Comparison of ENCODE assay signal across 8 cellular contexts in the genomic region with DNA sequence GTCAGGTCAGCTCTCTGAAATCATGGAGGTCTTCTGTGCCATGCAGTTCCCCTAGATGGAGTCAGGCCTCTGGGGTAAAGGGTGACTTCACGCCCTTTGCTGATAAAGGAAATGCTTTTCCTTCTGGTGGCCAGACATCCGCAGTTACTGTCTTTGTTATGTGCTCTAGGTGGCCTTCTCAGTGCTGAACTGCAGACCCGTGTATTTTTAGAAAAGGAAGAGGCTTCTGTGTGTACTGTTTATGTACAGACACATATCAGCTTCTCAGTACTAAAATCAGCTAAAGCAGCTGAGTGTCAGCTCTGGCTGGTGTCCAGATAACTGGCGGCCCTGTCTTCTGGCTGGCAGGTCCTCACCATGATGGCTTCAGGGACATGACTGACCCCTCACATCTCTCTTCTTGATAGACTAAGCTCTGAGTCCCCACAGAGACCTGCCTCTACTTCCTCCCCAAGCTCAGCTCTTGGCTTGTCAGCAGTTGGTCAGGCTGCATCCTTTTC.
DNase-seq lines count a peak whose midpoint lies in the region; ATAC-seq and TF ChIP-seq lines count a peak whose summit lies in the region.

No MANE protein-coding gene starts in this region.

- H3K27ac ChIP-seq in SK-N-SH (ENCODE audit: low read depth in 2 of 2, low read length in 1 of 2): peak overlapping the region in 1 of 2 experiments; percentile 93; a peak in 2 of 4 replicates
- H3K27ac ChIP-seq in duodenal mucosa (ENCODE audit: low read depth, low read length): peak overlapping the region; percentile 7
- H3K27ac ChIP-seq in gastrocnemius medialis: peak overlapping the region in 3 of 4 donors; percentile 0 to 29 (median 14)
- H3K27ac ChIP-seq in left lung: peak overlapping the region in 1 of 2 donors; percentile 47

- no peak overlapping the region for H3K4me2 ChIP-seq in SK-N-SH

- WGBS in SK-N-SH (ENCODE audit: low lambda C conversion rate): 60% methylated on average over 4 of the region's 4 CpGs

- TF ChIP-seq POLR2A in gastrocnemius medialis (IDR thresholded peaks at IDR 0.05): no peak

- in situ Hi-C loops in gastrocnemius medialis (cut with MboI; ENCODE audit: low sequenced_read_pairs in 4 of 4): no loop called here

- ATAC-seq in SK-N-SH treated with all-trans-retinoic acid at 6 μM for 48 hours (no peak), gastrocnemius medialis (peak; percentile 23 to 64), left lung (no peak)

- no peaks in the 10 kb centered on the region for H3K36me3 ChIP-seq in SK-N-SH (replicated peaks in 1 of 2; ENCODE audit: control insufficient read depth in 1 of 2, insufficient read depth in 2 of 2, low read length in 1 of 2)
- no peaks in the 10 kb centered on the region for H3K36me3 ChIP-seq in duodenal mucosa (ENCODE audit: control insufficient read depth in 1 of 2, insufficient read depth in 2 of 2, low read length in 2 of 2)
- H3K36me3 ChIP-seq in gastrocnemius medialis: no peaks in the 10 kb centered on the region
- H3K36me3 ChIP-seq in left lung: no peaks in the 10 kb centered on the region

- TF ChIP-seq EP300 in SK-N-SH (IDR thresholded peaks at IDR 0.05; ENCODE audit: borderline replicate concordance in 1 of 2, low read depth in 1 of 2, low read length in 1 of 2): peak in 1 of 2 experiments; percentile 6; a peak in 1 of 4 replicates

- TF ChIP-seq CTCF in SK-N-SH (IDR thresholded peaks at IDR 0.05): no peak
- TF ChIP-seq CTCF in gastrocnemius medialis (IDR thresholded peaks at IDR 0.05 in 4 of 5, conservative IDR thresholded peaks at IDR 0.05 in 1 of 5): no peak
- TF ChIP-seq CTCF in left lung (IDR thresholded peaks at IDR 0.05): no peak

- no peaks in the 10 kb centered on the region for H4K20me1 ChIP-seq in SK-N-SH (ENCODE audit: insufficient read depth)

- TF ChIP-seq RAD21 in SK-N-SH (IDR thresholded peaks at IDR 0.05; ENCODE audit: low read length): peak; percentile 27; the same call in 1 of the 2 replicates

- CTCF ChIA-PET in SK-N-SH (lab: Yijun Ruan, JAX): interaction anchor here (0.6 to 3.8 kb wide), 10 partner anchors 15 to 459 kb away, joined by 3 to 25 read pairs (median 6); partner anchors contain the start of gene ARHGAP26

- no peak overlapping the region for H2AFZ ChIP-seq in SK-N-SH (ENCODE audit: low read depth)

- H3K79me2 ChIP-seq in SK-N-SH (ENCODE audit: insufficient read depth): no peaks in the 10 kb centered on the region

- H3K9me3 ChIP-seq in SK-N-SH: no peaks in the 10 kb centered on the region
- no peaks in the 10 kb centered on the region for H3K9me3 ChIP-seq in duodenal mucosa (ENCODE audit: control insufficient read depth in 1 of 2, low read length in 2 of 2)
- no peaks in the 10 kb centered on the region for H3K9me3 ChIP-seq in gastrocnemius medialis
- H3K9me3 ChIP-seq in left lung: no peaks in the 10 kb centered on the region

- H3F3A ChIP-seq in SK-N-SH (replicated peaks; ENCODE audit: insufficient read depth): peaks cover 9% of the 10 kb centered on the region

- H3K9ac ChIP-seq in SK-N-SH (no peak overlapping the region), duodenal mucosa (ENCODE audit: low read depth in 1 of 2, low read length in 2 of 2) (peak overlapping the region in 1 of 2 donors; percentile 4)

- peaks cover 9 to 49% of the 10 kb centered on the region in 2 experiments for H3K4me1 ChIP-seq in SK-N-SH (ENCODE audit: control insufficient read depth in 1 of 2, insufficient read depth in 2 of 2, low read depth in 1 of 2, low read length in 1 of 2)
- H3K4me1 ChIP-seq in duodenal mucosa (ENCODE audit: control insufficient read depth in 1 of 2, insufficient read depth in 2 of 2, low read length in 2 of 2): peaks cover 21 to 27% of the 10 kb centered on the region in 2 donors
- H3K4me1 ChIP-seq in gastrocnemius medialis: peaks cover 33 to 53% of the 10 kb centered on the region in 2 donors
- peaks cover 0 to 54% of the 10 kb centered on the region in 2 donors for H3K4me1 ChIP-seq in left lung

- POLR2A ChIA-PET in SK-N-SH (lab: Yijun Ruan, JAX): no interaction called here

- peak; percentile 45 for DNase-seq in SK-N-SH
- DNase-seq in Kasumi-1 (lab: John Stamatoyannopoulos, UW): peak; percentile 57 to 58
- no peak for DNase-seq in gastrocnemius medialis
- DNase-seq in NCI-H2227 (lab: John Stamatoyannopoulos, UW; ENCODE audit: unreplicated experiment): no peak
- DNase-seq in HCEC 1CT: no peak
- no peak for DNase-seq in left lung

- H3K27me3 ChIP-seq in SK-N-SH (ENCODE audit: insufficient read depth) (no peaks in the 10 kb centered on the region), duodenal mucosa (ENCODE audit: control insufficient read depth in 1 of 2, insufficient read depth in 2 of 2, low read length in 2 of 2) (no peaks in the 10 kb centered on the region), gastrocnemius medialis (no peaks in the 10 kb centered on the region), left lung (no peaks in the 10 kb centered on the region)

- intact Hi-C loops in gastrocnemius medialis (cut with DNase I; ENCODE audit: low total_unique reads): no loop called here
- intact Hi-C loops in left lung (cut with DNase I): no loop called here

- no peaks in the 10 kb centered on the region for H3K9me2 ChIP-seq in SK-N-SH

- no peak overlapping the region for H3K4me3 ChIP-seq in SK-N-SH (ENCODE audit: low read depth in 2 of 2, low read length in 1 of 2)
- H3K4me3 ChIP-seq in duodenal mucosa (ENCODE audit: low read depth in 1 of 2, low read length in 2 of 2): peak overlapping the region in 1 of 2 donors; percentile 20
- H3K4me3 ChIP-seq in gastrocnemius medialis: no peak overlapping the region
- no peak overlapping the region for H3K4me3 ChIP-seq in left lung

TF ChIP-seq in SK-N-SH, 30 proteins besides CTCF, POLR2A, EP300 and RAD21:
- TF ChIP-seq FOXJ3 (CRISPR knock-in tag; IDR thresholded peaks at IDR 0.05) (0 out of 2 replicates have a peak, but pooled peaks have one; percentile 37), FOSL2 (IDR thresholded peaks at IDR 0.05; ENCODE audit: borderline replicate concordance, low read depth) (no peak)
TF ChIP-seq in SK-N-SH: peak in this region for 1.

TF ChIP-seq in SK-N-SH treated with all-trans-retinoic acid at 6 μM for 48 hours, 23 proteins besides CTCF, POLR2A, EP300 and RAD21:
- TF ChIP-seq ISL1 (CRISPR knock-in tag; IDR thresholded peaks at IDR 0.05) (no peak), ESRRG (CRISPR knock-in tag; IDR thresholded peaks at IDR 0.05) (no peak), ZNF8 (CRISPR knock-in tag; IDR thresholded peaks at IDR 0.05) (no peak), GLIS3 (CRISPR knock-in tag; IDR thresholded peaks at IDR 0.05) (no peak), OSR1 (CRISPR knock-in tag; IDR thresholded peaks at IDR 0.05) (no peak)
- TF ChIP-seq, protein P1, sequence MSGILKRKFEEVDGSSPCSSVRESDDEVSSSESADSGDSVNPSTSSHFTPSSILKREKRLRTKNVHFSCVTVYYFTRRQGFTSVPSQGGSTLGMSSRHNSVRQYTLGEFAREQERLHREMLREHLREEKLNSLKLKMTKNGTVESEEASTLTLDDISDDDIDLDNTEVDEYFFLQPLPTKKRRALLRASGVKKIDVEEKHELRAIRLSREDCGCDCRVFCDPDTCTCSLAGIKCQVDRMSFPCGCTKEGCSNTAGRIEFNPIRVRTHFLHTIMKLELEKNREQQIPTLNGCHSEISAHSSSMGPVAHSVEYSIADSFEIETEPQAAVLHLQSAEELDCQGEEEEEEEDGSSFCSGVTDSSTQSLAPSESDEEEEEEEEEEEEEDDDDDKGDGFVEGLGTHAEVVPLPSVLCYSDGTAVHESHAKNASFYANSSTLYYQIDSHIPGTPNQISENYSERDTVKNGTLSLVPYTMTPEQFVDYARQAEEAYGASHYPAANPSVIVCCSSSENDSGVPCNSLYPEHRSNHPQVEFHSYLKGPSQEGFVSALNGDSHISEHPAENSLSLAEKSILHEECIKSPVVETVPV (CRISPR knock-in tag; IDR thresholded peaks at IDR 0.05): no peak
- TF ChIP-seq, protein P2, sequence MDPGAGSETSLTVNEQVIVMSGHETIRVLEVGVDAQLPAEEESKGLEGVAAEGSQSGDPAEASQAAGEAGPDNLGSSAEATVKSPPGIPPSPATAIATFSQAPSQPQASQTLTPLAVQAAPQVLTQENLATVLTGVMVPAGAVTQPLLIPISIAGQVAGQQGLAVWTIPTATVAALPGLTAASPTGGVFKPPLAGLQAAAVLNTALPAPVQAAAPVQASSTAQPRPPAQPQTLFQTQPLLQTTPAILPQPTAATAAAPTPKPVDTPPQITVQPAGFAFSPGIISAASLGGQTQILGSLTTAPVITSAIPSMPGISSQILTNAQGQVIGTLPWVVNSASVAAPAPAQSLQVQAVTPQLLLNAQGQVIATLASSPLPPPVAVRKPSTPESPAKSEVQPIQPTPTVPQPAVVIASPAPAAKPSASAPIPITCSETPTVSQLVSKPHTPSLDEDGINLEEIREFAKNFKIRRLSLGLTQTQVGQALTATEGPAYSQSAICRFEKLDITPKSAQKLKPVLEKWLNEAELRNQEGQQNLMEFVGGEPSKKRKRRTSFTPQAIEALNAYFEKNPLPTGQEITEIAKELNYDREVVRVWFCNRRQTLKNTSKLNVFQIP (CRISPR knock-in tag; IDR thresholded peaks at IDR 0.05; ENCODE audit: borderline replicate concordance, low read depth): no peak
TF ChIP-seq in SK-N-SH treated with all-trans-retinoic acid at 6 μM for 48 hours: peak in this region for 0.

Comparison
In these comparisons a context has a peak if more than half of its experiments do, and no peak if none do; other contexts are left out.
1. DNase-seq: peak in SK-N-SH (single experiment) and Kasumi-1 (2 of 2); none in gastrocnemius medialis (0 of 2), NCI-H2227 (single experiment), HCEC 1CT (single experiment) and left lung (0 of 2).
2. ATAC-seq: peak in gastrocnemius medialis (2 of 2); none in SK-N-SH treated with all-trans-retinoic acid at 6 μM for 48 hours (single experiment) and left lung (single experiment).